ENCODE assay signal across 8 cellular contexts in genomic region chr4:74671074-74671698, GRCh38.
DNase-seq lines count a peak whose midpoint lies in the region; ATAC-seq and TF ChIP-seq lines count a peak whose summit lies in the region.

No MANE protein-coding gene starts in this region.

- H3K27me3 ChIP-seq in H9 (ENCODE audit: insufficient read depth, low read length), result no peaks in the 10 kb centered on the region

- no peak overlapping the region for H2BK12ac ChIP-seq in H9 (ENCODE audit: insufficient read length, low read depth, low read length)

- H4K5ac ChIP-seq in H9 (ENCODE audit: insufficient read length, low read depth, low read length), result no peak overlapping the region

- H3K23ac ChIP-seq in H9 (ENCODE audit: insufficient read length, low read depth, low read length), result no peak overlapping the region

- H3K4me1 Mint-ChIP-seq in H9, result peaks cover 28 to 31% of the 10 kb centered on the region in 2 experiments

- H2BK120ac ChIP-seq in H9 (ENCODE audit: low read depth, low read length, poor library complexity, severe bottlenecking), result no peak overlapping the region

- no peaks in the 10 kb centered on the region for H3K79me1 ChIP-seq in H9 (ENCODE audit: insufficient read depth, low read depth, low read length, poor library complexity, severe bottlenecking)

- no peak overlapping the region for H3K27ac ChIP-seq in H9 (ENCODE audit: insufficient read length, low read depth, low read length)

- H3K4ac ChIP-seq in H9 (ENCODE audit: low read depth, low read length), result no peak overlapping the region

- no peak overlapping the region for H2AK5ac ChIP-seq in H9 (ENCODE audit: insufficient read length, low read length)

- H2BK15ac ChIP-seq in H9 (ENCODE audit: low read depth, low read length), result no peak overlapping the region

- H3K4me2 ChIP-seq in H9 (ENCODE audit: insufficient read depth, insufficient read length, low read length), result no peak overlapping the region

- H3T11ph ChIP-seq in H9 (ENCODE audit: low read length), result no peak overlapping the region

- ATAC-seq in HG02852 (IDR thresholded peaks at IDR 0.05; ENCODE audit: unreplicated experiment) (no peak), HG03097 (IDR thresholded peaks at IDR 0.05; ENCODE audit: low FRiP score, unreplicated experiment) (no peak)

- no peak overlapping the region for H4K8ac ChIP-seq in H9 (replicated peaks; ENCODE audit: insufficient read length, low read depth, low read length)

- H3K14ac ChIP-seq in H9 (ENCODE audit: insufficient read depth, low read length), result no peak overlapping the region

- no peaks in the 10 kb centered on the region for H3K79me2 ChIP-seq in H9 (ENCODE audit: insufficient read depth, low read length)

- H4K91ac ChIP-seq in H9 (ENCODE audit: insufficient read length, low read depth, low read length), result no peak overlapping the region

- no peaks in the 10 kb centered on the region; a peak in 1 of 5 replicates for H3K9me3 Mint-ChIP-seq in H9

- H3K27me3 Mint-ChIP-seq in H9 (ENCODE audit: low read depth), result no peaks in the 10 kb centered on the region

- no peak overlapping the region for H3K9ac ChIP-seq in H9 (ENCODE audit: extremely low read depth, insufficient read length, low read length)

- H3K36me3 Mint-ChIP-seq in H9 (ENCODE audit: insufficient read depth in 1 of 3, low read depth in 3 of 3), result peaks cover 0 to 6% (median 0%) of the 10 kb centered on the region in 3 experiments; a peak in 1 of 7 replicates

- TF ChIP-seq CTCF in H9 (conservative IDR thresholded peaks at IDR 0.05), result peak; percentile 90

- H4K20me1 ChIP-seq in H9 (ENCODE audit: control insufficient read depth, insufficient read depth, insufficient read length), result no peaks in the 10 kb centered on the region

- H3K4me3 ChIP-seq in skeletal muscle cell (ENCODE audit: low read depth, low read length), result no peak overlapping the region

- no peak overlapping the region for H2AFZ ChIP-seq in H9 (ENCODE audit: low read length)

- H2BK5ac ChIP-seq in H9 (ENCODE audit: insufficient read length, low read length), result no peak overlapping the region

- H3K23me2 ChIP-seq in H9 (ENCODE audit: insufficient read length, low read depth, low read length, poor library complexity, severe bottlenecking), result no peaks in the 10 kb centered on the region

- H3K18ac ChIP-seq in H9 (ENCODE audit: insufficient read length, low read depth, low read length), result no peak overlapping the region

- H3K4me1 ChIP-seq in H9 (ENCODE audit: insufficient read depth, low read length), result no peaks in the 10 kb centered on the region; the same call in 1 of the 2 replicates

- no peak overlapping the region for H2BK20ac ChIP-seq in H9 (ENCODE audit: low read depth, low read length, poor library complexity, severe bottlenecking)

- H3K27ac Mint-ChIP-seq in H9, result no peak overlapping the region

- DNase-seq in COLO829 (ENCODE audit: low spot score) (peak; percentile 68), H9 (peak; percentile 61), NCI-H82 (lab: John Stamatoyannopoulos, UW) (peak; percentile 67), activated T-cell treated with anti-CD3 and anti-CD28 coated beads for 1 hour (ENCODE audit: low read depth) (peak; percentile 26), fibroblast of the conjunctiva (ENCODE audit: low read depth) (peak; percentile 74), skeletal muscle cell (ENCODE audit: low read depth) (peak; percentile 35)

- no peak overlapping the region for H3K56ac ChIP-seq in H9 (ENCODE audit: insufficient read length, low read depth, low read length)

- WGBS in H9 (ENCODE audit: extremely low coverage, insufficient read length, low lambda C conversion rate), result no CpG with 5 or more reads among the region's 2 CpGs

- H3K4me3 Mint-ChIP-seq in H9, result no peak overlapping the region

- H3K9me3 ChIP-seq in H9 (ENCODE audit: control insufficient read depth, low read depth, low read length), result no peaks in the 10 kb centered on the region
